In the genomic region with DNA sequence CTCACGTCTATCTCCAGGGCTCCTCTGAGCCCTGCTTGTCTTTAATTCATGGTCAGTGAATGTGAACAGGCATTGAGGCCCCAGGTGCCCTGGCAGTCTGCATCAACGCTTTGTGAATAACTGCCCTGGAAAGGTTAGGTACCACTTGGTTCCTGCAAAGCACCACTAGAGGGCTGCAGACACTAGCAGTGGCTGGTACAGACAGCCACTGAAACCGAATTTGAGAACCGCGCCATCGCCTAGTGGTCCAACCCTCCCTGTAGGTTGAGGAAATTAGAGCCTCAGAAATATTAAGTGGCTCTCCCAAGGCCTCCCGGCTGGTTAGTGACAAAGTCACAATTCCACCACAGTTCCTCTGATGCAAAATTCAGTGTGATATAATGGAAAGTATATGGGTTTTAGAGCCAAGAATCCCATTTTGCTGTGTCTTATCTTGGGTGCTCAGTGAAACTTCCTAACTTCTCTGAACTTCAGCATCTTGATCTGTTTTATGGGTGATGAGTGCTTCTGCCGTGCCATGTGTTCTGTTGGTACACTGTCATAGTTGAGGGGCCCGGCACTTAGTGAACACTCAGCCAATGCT, we compare ENCODE assay signal across 8 cellular contexts. TPM values are rescaled to one million over a fixed set of nuclear protein-coding genes. Genes with fewer than 3 reads are reported as not detected.
DNase-seq lines count a peak whose midpoint lies in the region; ATAC-seq and TF ChIP-seq lines count a peak whose summit lies in the region.

No MANE protein-coding gene starts in this region.

- H3K36me3 ChIP-seq in adipocyte (ENCODE audit: control insufficient read depth, insufficient read depth, low read length, severe bottlenecking) (no peaks in the 10 kb centered on the region), gastrocnemius medialis (no peaks in the 10 kb centered on the region), osteoblast (ENCODE audit: insufficient read depth, low read length) (no peaks in the 10 kb centered on the region)

- peak; percentile 94 to 96 for ATAC-seq in left cardiac atrium
- ATAC-seq in gastrocnemius medialis, result peak; percentile 92 to 95

- no peak overlapping the region for H3K4me2 ChIP-seq in osteoblast (ENCODE audit: insufficient read depth, low read length)

- H3K4me1 ChIP-seq in adipocyte (ENCODE audit: control insufficient read depth, insufficient read depth, low read length) (peaks cover 2% of the 10 kb centered on the region), gastrocnemius medialis (no peaks in the 10 kb centered on the region), osteoblast (ENCODE audit: insufficient read depth, low read length) (no peaks in the 10 kb centered on the region)

- TF ChIP-seq POLR2A in gastrocnemius medialis (IDR thresholded peaks at IDR 0.05), result no peak

- intact Hi-C loops in left cardiac atrium (cut with DNase I), result loop anchor here (5.0 kb wide), 3 partner anchors 132 to 397 kb away; no protein-coding TSS in a partner anchor
- intact Hi-C loops in gastrocnemius medialis (cut with DNase I; ENCODE audit: low total_unique reads), result loop anchor here (1.0 to 2.0 kb wide), 4 partner anchors 132 to 397 kb away; no protein-coding TSS in a partner anchor

- DNase-seq in GF-D8 (lab: John Stamatoyannopoulos, UW) (peak; percentile 3), HCEC 1CT (peak; percentile 64), NCI-H1092 (lab: John Stamatoyannopoulos, UW) (peak; percentile 78), SW480 (ENCODE audit: low spot score) (peak; percentile 64), adipocyte (ENCODE audit: low read depth) (peak; percentile 94), left cardiac atrium (peak; percentile 85), gastrocnemius medialis (peak; percentile 32 to 59), osteoblast (ENCODE audit: insufficient read length, low spot score, missing footprints) (no peak)

- no peaks in the 10 kb centered on the region for H4K20me1 ChIP-seq in osteoblast (ENCODE audit: insufficient read depth, low read length)

- in situ Hi-C loops in gastrocnemius medialis (cut with MboI; ENCODE audit: low sequenced_read_pairs in 4 of 4), result loop anchor here in 3 of 4 donors (5.0 to 25.0 kb wide), 3 partner anchors 150 to 397 kb away; no protein-coding TSS in a partner anchor

- H3K9ac ChIP-seq in adipocyte (ENCODE audit: low read length), result no peak overlapping the region

- TF ChIP-seq CTCF in gastrocnemius medialis (IDR thresholded peaks at IDR 0.05 in 4 of 5, conservative IDR thresholded peaks at IDR 0.05 in 1 of 5) (peak; percentile 79 to 93 (median 81)), osteoblast (IDR thresholded peaks at IDR 0.05; ENCODE audit: extremely low read depth, low read depth, low read length) (no peak)

- no peak overlapping the region for H3K4me3 ChIP-seq in adipocyte (ENCODE audit: low read length)
- no peak overlapping the region for H3K4me3 ChIP-seq in gastrocnemius medialis
- no peak overlapping the region for H3K4me3 ChIP-seq in osteoblast (ENCODE audit: insufficient read depth, low read length)

- H3K27me3 ChIP-seq in adipocyte (replicated peaks; ENCODE audit: control insufficient read depth, insufficient read depth, low read length) (peaks cover 7% of the 10 kb centered on the region), gastrocnemius medialis (no peaks in the 10 kb centered on the region), osteoblast (ENCODE audit: insufficient read depth, low read length) (peaks cover 5% of the 10 kb centered on the region)

- no peak overlapping the region for H2AFZ ChIP-seq in osteoblast (ENCODE audit: low read length)

- H3K79me2 ChIP-seq in osteoblast (ENCODE audit: insufficient read depth, low read length), result no peaks in the 10 kb centered on the region

- H3K27ac ChIP-seq in gastrocnemius medialis, result no peak overlapping the region
- no peak overlapping the region for H3K27ac ChIP-seq in osteoblast (ENCODE audit: low read depth, low read length)

- H3K9me3 ChIP-seq in adipocyte (ENCODE audit: control insufficient read depth, low read length) (no peaks in the 10 kb centered on the region), gastrocnemius medialis (no peaks in the 10 kb centered on the region), osteoblast (ENCODE audit: low read depth, low read length) (no peaks in the 10 kb centered on the region)

RNA-seq across cellular contexts. Expression of gene BCL9, which starts 46.2 kb away (rescaled TPM):
- 10 to 100 TPM; 10.8 to 11.6 TPM for total RNA-seq in left cardiac atrium
- 10 to 100 TPM in 2 of 4 donors, 1 to 10 TPM in 1, under 1 TPM in 1; 0.76 to 15.6 (median 8.0) TPM for total RNA-seq in gastrocnemius medialis
- 5.4 and 5.6 TPM in 2 replicates for total RNA-seq in osteoblast
